In the genomic region with DNA sequence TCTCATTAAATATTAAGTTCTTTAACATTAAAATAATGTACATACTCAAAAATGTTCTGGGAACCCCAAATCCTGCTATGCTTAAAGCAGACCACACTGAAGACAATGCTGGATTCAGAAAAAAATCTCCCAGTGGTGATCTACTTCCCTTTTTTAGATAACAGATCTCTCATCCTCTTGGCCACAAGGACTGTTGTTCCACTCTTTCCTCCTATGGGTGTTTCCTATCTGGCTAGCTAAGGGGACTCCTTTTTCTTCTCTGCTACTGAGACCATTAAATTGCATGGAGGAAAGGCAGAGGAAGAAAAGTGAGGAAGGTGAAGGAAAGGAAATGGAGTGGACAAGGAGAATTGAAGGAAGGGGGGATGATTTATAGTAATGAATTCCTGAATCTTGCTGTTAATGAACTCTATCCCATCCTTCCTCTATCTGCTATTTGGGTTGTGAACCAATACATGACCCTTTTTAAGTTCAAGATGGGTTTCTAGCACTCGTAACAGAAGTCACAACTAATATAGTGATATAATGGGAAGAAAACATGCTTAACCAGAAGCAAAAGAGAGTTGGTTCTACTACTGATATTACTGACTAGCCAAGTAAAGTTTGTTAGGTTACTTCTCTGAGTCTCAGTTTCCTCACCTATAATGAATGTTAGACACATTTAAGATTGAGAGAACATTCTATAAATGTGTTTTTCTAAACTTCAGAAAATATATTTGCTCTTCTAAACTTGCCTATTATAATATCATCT, we compare ENCODE assay signal across 1 cellular context.
TF ChIP-seq lines count a peak whose summit lies in the region.

No MANE protein-coding gene starts in this region.

TF ChIP-seq in WTC11, 78 proteins besides CTCF, POLR2A, EP300 and RAD21 (continued from another document):
- TF ChIP-seq, protein P1, sequence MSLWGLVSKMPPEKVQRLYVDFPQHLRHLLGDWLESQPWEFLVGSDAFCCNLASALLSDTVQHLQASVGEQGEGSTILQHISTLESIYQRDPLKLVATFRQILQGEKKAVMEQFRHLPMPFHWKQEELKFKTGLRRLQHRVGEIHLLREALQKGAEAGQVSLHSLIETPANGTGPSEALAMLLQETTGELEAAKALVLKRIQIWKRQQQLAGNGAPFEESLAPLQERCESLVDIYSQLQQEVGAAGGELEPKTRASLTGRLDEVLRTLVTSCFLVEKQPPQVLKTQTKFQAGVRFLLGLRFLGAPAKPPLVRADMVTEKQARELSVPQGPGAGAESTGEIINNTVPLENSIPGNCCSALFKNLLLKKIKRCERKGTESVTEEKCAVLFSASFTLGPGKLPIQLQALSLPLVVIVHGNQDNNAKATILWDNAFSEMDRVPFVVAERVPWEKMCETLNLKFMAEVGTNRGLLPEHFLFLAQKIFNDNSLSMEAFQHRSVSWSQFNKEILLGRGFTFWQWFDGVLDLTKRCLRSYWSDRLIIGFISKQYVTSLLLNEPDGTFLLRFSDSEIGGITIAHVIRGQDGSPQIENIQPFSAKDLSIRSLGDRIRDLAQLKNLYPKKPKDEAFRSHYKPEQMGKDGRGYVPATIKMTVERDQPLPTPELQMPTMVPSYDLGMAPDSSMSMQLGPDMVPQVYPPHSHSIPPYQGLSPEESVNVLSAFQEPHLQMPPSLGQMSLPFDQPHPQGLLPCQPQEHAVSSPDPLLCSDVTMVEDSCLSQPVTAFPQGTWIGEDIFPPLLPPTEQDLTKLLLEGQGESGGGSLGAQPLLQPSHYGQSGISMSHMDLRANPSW (CRISPR knock-in tag; conservative IDR thresholded peaks at IDR 0.05; ENCODE audit: low read depth): no peak
- TF ChIP-seq, protein P2, sequence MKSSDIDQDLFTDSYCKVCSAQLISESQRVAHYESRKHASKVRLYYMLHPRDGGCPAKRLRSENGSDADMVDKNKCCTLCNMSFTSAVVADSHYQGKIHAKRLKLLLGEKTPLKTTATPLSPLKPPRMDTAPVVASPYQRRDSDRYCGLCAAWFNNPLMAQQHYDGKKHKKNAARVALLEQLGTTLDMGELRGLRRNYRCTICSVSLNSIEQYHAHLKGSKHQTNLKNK (CRISPR knock-in tag; IDR thresholded peaks at IDR 0.05): no peak
- TF ChIP-seq ESRRA (CRISPR knock-in tag; IDR thresholded peaks at IDR 0.05; ENCODE audit: borderline replicate concordance) (no peak), ELF4 (CRISPR knock-in tag; IDR thresholded peaks at IDR 0.05; ENCODE audit: low read depth) (no peak), ZNF317 (CRISPR knock-in tag; IDR thresholded peaks at IDR 0.05; ENCODE audit: borderline replicate concordance, low read depth) (no peak), JAZF1 (CRISPR knock-in tag; IDR thresholded peaks at IDR 0.05) (no peak), TEAD4 (CRISPR knock-in tag; IDR thresholded peaks at IDR 0.05) (no peak), CREM (CRISPR knock-in tag; IDR thresholded peaks at IDR 0.05) (no peak), TP53 (CRISPR knock-in tag; IDR thresholded peaks at IDR 0.05) (no peak)
- TF ChIP-seq, protein P3, sequence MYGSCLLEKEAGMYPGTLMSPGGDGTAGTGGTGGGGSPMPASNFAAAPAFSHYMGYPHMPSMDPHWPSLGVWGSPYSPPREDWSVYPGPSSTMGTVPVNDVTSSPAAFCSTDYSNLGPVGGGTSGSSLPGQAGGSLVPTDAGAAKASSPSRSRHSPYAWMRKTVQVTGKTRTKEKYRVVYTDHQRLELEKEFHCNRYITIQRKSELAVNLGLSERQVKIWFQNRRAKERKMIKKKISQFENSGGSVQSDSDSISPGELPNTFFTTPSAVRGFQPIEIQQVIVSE (CRISPR knock-in tag; IDR thresholded peaks at IDR 0.05; ENCODE audit: borderline replicate concordance): no peak
- TF ChIP-seq, protein P4, sequence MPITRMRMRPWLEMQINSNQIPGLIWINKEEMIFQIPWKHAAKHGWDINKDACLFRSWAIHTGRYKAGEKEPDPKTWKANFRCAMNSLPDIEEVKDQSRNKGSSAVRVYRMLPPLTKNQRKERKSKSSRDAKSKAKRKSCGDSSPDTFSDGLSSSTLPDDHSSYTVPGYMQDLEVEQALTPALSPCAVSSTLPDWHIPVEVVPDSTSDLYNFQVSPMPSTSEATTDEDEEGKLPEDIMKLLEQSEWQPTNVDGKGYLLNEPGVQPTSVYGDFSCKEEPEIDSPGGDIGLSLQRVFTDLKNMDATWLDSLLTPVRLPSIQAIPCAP (CRISPR knock-in tag; IDR thresholded peaks at IDR 0.05): no peak
- TF ChIP-seq, protein P5, sequence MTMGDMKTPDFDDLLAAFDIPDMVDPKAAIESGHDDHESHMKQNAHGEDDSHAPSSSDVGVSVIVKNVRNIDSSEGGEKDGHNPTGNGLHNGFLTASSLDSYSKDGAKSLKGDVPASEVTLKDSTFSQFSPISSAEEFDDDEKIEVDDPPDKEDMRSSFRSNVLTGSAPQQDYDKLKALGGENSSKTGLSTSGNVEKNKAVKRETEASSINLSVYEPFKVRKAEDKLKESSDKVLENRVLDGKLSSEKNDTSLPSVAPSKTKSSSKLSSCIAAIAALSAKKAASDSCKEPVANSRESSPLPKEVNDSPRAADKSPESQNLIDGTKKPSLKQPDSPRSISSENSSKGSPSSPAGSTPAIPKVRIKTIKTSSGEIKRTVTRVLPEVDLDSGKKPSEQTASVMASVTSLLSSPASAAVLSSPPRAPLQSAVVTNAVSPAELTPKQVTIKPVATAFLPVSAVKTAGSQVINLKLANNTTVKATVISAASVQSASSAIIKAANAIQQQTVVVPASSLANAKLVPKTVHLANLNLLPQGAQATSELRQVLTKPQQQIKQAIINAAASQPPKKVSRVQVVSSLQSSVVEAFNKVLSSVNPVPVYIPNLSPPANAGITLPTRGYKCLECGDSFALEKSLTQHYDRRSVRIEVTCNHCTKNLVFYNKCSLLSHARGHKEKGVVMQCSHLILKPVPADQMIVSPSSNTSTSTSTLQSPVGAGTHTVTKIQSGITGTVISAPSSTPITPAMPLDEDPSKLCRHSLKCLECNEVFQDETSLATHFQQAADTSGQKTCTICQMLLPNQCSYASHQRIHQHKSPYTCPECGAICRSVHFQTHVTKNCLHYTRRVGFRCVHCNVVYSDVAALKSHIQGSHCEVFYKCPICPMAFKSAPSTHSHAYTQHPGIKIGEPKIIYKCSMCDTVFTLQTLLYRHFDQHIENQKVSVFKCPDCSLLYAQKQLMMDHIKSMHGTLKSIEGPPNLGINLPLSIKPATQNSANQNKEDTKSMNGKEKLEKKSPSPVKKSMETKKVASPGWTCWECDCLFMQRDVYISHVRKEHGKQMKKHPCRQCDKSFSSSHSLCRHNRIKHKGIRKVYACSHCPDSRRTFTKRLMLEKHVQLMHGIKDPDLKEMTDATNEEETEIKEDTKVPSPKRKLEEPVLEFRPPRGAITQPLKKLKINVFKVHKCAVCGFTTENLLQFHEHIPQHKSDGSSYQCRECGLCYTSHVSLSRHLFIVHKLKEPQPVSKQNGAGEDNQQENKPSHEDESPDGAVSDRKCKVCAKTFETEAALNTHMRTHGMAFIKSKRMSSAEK (CRISPR knock-in tag; IDR thresholded peaks at IDR 0.05; ENCODE audit: borderline replicate concordance): no peak
- TF ChIP-seq, protein P6, sequence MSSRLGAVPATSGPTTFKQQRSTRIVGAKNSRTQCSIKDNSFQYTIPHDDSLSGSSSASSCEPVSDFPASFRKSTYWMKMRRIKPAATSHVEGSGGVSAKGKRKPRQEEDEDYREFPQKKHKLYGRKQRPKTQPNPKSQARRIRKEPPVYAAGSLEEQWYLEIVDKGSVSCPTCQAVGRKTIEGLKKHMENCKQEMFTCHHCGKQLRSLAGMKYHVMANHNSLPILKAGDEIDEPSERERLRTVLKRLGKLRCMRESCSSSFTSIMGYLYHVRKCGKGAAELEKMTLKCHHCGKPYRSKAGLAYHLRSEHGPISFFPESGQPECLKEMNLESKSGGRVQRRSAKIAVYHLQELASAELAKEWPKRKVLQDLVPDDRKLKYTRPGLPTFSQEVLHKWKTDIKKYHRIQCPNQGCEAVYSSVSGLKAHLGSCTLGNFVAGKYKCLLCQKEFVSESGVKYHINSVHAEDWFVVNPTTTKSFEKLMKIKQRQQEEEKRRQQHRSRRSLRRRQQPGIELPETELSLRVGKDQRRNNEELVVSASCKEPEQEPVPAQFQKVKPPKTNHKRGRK (CRISPR knock-in tag; IDR thresholded peaks at IDR 0.05; ENCODE audit: borderline replicate concordance): no peak
